10 cellular contexts compared by ENCODE assay signal in the genomic region with DNA sequence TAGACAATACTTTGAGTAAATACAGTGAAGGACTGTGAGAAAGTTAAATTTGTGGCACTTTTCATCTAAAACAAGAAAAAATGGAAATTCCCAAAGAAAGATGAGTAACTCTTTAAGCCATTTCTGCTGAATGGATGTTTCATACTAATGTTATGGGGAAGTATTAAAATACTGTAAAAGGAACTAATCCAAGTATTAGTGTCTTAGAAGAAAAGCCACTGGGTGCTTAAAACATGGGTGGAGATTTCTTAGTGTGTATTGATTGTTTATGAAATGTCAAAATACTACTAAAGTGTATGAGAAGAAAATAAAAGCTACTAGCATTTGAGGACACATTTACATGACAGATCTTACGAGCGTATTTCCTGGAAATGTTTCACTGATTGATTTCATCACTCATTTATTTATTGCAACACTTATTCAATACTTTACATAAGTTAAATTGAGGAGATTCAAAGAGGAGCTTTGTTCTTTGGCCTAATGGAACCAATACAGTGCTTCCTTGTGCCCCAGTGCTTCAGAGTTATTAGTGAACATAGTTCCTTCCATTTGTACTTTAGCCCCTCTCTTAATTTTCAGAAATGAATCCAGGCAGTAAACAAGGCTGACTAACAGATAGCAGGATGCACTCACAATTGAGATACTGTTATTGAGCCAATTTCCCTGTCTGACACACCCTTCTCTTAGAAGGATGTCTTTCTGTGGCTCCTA.
DNase-seq lines count a peak whose midpoint lies in the region; ATAC-seq, FAIRE-seq and TF ChIP-seq lines count a peak whose summit lies in the region.
"Had no signal": no experiment of that assay in that cellular context is flagged by ENCODE, and none has a peak within 500 bp of the region (broad histone marks: within the 10 kb centered on the region; RNA-seq: fewer than 3 reads in every experiment).

No MANE protein-coding gene starts in this region.

- no peak for TF ChIP-seq CTCF in RWPE2 (IDR thresholded peaks at IDR 0.05; ENCODE audit: poor library complexity, severe bottlenecking)
- TF ChIP-seq CTCF in endothelial cell of umbilical vein (IDR thresholded peaks at IDR 0.05; ENCODE audit: extremely low read depth in 1 of 2, insufficient read depth in 1 of 2, low read depth in 1 of 2, low read length in 2 of 2), result no peak

- H4K20me1 ChIP-seq in GM23248 (ENCODE audit: insufficient read depth), result no peaks in the 10 kb centered on the region
- H4K20me1 ChIP-seq in endothelial cell of umbilical vein (replicated peaks; ENCODE audit: control insufficient read depth, extremely low read depth, insufficient read depth, low read length), result no peaks in the 10 kb centered on the region

- H3K4me1 ChIP-seq in GM23248 (ENCODE audit: insufficient read depth) (peaks cover 35% of the 10 kb centered on the region), RWPE2 (ENCODE audit: insufficient read depth, poor library complexity, severe bottlenecking) (peaks cover 40% of the 10 kb centered on the region), endothelial cell of umbilical vein (ENCODE audit: control insufficient read depth, extremely low read depth, insufficient read depth, low read length) (peaks cover 10% of the 10 kb centered on the region)

- peak overlapping the region; percentile 73 for H3K27ac ChIP-seq in GM23248
- peak overlapping the region; percentile 40 for H3K27ac ChIP-seq in RWPE2 (ENCODE audit: poor library complexity, severe bottlenecking)
- H3K27ac ChIP-seq in endothelial cell of umbilical vein (ENCODE audit: insufficient read depth, low read depth, low read length), result peak overlapping the region; percentile 29

- H3K9me2 ChIP-seq in GM23248 (ENCODE audit: insufficient read depth), result no peaks in the 10 kb centered on the region; the same call in 1 of the 2 replicates

- FAIRE-seq in endothelial cell of umbilical vein (lab: Jason Lieb, UNC), result no peak

- H3K79me2 ChIP-seq in GM23248 (ENCODE audit: insufficient read depth) (no peaks in the 10 kb centered on the region), endothelial cell of umbilical vein (ENCODE audit: control insufficient read depth, insufficient read depth, low read length) (no peaks in the 10 kb centered on the region)

- in situ Hi-C loops in GM23248 (cut with MboI), result no loop called here

- dilution Hi-C loops in endothelial cell of umbilical vein (cut with MboI; ENCODE audit: extremely low pct_ligation_motif_present, low sequenced_read_pairs), result no loop called here

- no TSS peak for BruUV-seq in endothelial cell of umbilical vein (replicated peaks; lab: Mats Ljungman, UMichigan)

- WGBS in GM23248 (ENCODE audit: low coverage in 1 of 2, low lambda C conversion rate in 2 of 2, missing lambda C conversion rate in 2 of 2), 2 experiments, result 13 to 21% methylated on average over 2 of the region's 2 CpGs

- no peak for TF ChIP-seq POLR2A in endothelial cell of umbilical vein (IDR thresholded peaks at IDR 0.05; ENCODE audit: low read depth, low read length)

- no peaks in the 10 kb centered on the region for H3K9me1 ChIP-seq in endothelial cell of umbilical vein (replicated peaks; ENCODE audit: control insufficient read depth, extremely low read depth, insufficient read depth, low read length)

- ATAC-seq in RWPE2 (ENCODE audit: low read depth), result peak; percentile 36; the same call in 1 of the 3 replicates
- ATAC-seq in HG02571 (IDR thresholded peaks at IDR 0.05; ENCODE audit: unreplicated experiment), result no peak
- ATAC-seq in HG03571 (IDR thresholded peaks at IDR 0.05; ENCODE audit: unreplicated experiment), result no peak

- DNase-seq in GM23248, result peak; percentile 68
- DNase-seq in RWPE2 (ENCODE audit: low spot score), result no peak
- DNase-seq in endothelial cell of umbilical vein (ENCODE audit: low read depth, low spot score), result peak; percentile 38
- peak; percentile 20 for DNase-seq in renal cortical epithelial cell (ENCODE audit: low read depth)
- DNase-seq in RKO (ENCODE audit: low spot score), result no peak
- no peak for DNase-seq in superior temporal gyrus (ENCODE audit: extremely low spot score)
- DNase-seq: activated CD8-positive, alpha-beta memory T cell treated with anti-CD3 and anti-CD28 coated beads, Interleukin-2, amount 50 U/mL, for 48 hours; NCI-H446 treated with DMSO at 0.1 percent for 48 hours had no signal

- POLR2A ChIA-PET in endothelial cell of umbilical vein (lab: Charles Lee), result interaction anchor here (0.7 kb wide), 1 partner anchor 41 kb away, joined by 4 read pairs; no protein-coding TSS in a partner anchor

- H3K9ac ChIP-seq in GM23248 (peak overlapping the region; percentile 65), endothelial cell of umbilical vein (replicated peaks; ENCODE audit: extremely low read depth, insufficient read depth, low read length) (peak overlapping the region; percentile 57)

- H3F3A ChIP-seq in GM23248 (ENCODE audit: insufficient read depth), result peaks cover 21% of the 10 kb centered on the region

- CTCF ChIA-PET in endothelial cell of umbilical vein (lab: Charles Lee), result interaction anchor here (1.0 to 2.4 kb wide), 4 partner anchors 11 to 160 kb away, joined by 4 to 10 read pairs (median 4); no protein-coding TSS in a partner anchor

- intact Hi-C loops in endothelial cell of umbilical vein (cut with micrococcal nuclease), result loop anchor here (5.0 kb wide), 1 partner anchor 159 kb away; no protein-coding TSS in a partner anchor

- no peaks in the 10 kb centered on the region for H3K36me3 ChIP-seq in GM23248 (ENCODE audit: low read depth)
- H3K36me3 ChIP-seq in RWPE2 (ENCODE audit: low read depth), result no peaks in the 10 kb centered on the region
- no peaks in the 10 kb centered on the region for H3K36me3 ChIP-seq in endothelial cell of umbilical vein (ENCODE audit: control insufficient read depth in 2 of 2, extremely low read depth in 1 of 2, insufficient read depth in 2 of 2, low read length in 2 of 2)

- H2AFZ ChIP-seq in GM23248, result peak overlapping the region; percentile 87
- peak overlapping the region; percentile 84 for H2AFZ ChIP-seq in endothelial cell of umbilical vein (ENCODE audit: low read depth, low read length)

- H3K27me3 ChIP-seq in GM23248 (replicated peaks; ENCODE audit: insufficient read depth) (no peaks in the 10 kb centered on the region), RWPE2 (ENCODE audit: insufficient read depth, poor library complexity, severe bottlenecking) (no peaks in the 10 kb centered on the region), endothelial cell of umbilical vein (ENCODE audit: control insufficient read depth in 2 of 2, insufficient read depth in 2 of 2, low read length in 2 of 2) (no peaks in the 10 kb centered on the region)

- peak overlapping the region; percentile 65 for H3K4me3 ChIP-seq in GM23248
- H3K4me3 ChIP-seq in RWPE2 (ENCODE audit: severe bottlenecking), result peak overlapping the region; percentile 6
- H3K4me3 ChIP-seq in endothelial cell of umbilical vein (replicated peaks in 1 of 3; ENCODE audit: insufficient read depth in 1 of 3, low read depth in 1 of 3, low read length in 3 of 3), result peak overlapping the region in 2 of 3 experiments; percentile 43 to 65

- no peaks in the 10 kb centered on the region for H3K9me3 ChIP-seq in GM23248 (ENCODE audit: low read depth)
- no peaks in the 10 kb centered on the region for H3K9me3 ChIP-seq in RWPE2 (ENCODE audit: severe bottlenecking)
- H3K9me3 ChIP-seq in endothelial cell of umbilical vein (replicated peaks; ENCODE audit: control insufficient read depth, insufficient read depth, low read length), result no peaks in the 10 kb centered on the region

- peak overlapping the region; percentile 89 for H3K4me2 ChIP-seq in GM23248 (ENCODE audit: unreplicated experiment)
- peak overlapping the region; percentile 90 for H3K4me2 ChIP-seq in endothelial cell of umbilical vein (ENCODE audit: insufficient read depth, low read length)

TF ChIP-seq in endothelial cell of umbilical vein, 7 proteins besides CTCF, POLR2A, EP300 and RAD21:
- no peak for TF ChIP-seq POLR2AphosphoS5 (IDR thresholded peaks at IDR 0.05; ENCODE audit: insufficient read depth, low read depth, low read length)
- TF ChIP-seq JUN (IDR thresholded peaks at IDR 0.05; ENCODE audit: borderline replicate concordance, insufficient read depth, insufficient read length, low read depth), result no peak

Comparison
In these comparisons a context has a peak if more than half of its experiments do, and no peak if none do; other contexts are left out.
1. DNase-seq: peak in GM23248 (single experiment), endothelial cell of umbilical vein (single experiment) and renal cortical epithelial cell (single experiment); none in RWPE2 (single experiment), RKO (single experiment) and superior temporal gyrus (single experiment).
2. H3K4me3 ChIP-seq: peak in every context shown above with its lines; median percentile 65 in GM23248; 54 in endothelial cell of umbilical vein; 6 in RWPE2.
3. Peak in every context shown above with its lines, with median percentiles within 50 percentile points of each other: H3K27ac ChIP-seq.